Comparison of ENCODE assay signal across 20 cellular contexts in genomic region chr2:67645280-67646255, GRCh38.
"Had no signal": no experiment of that assay in that cellular context is flagged by ENCODE, and none has a peak within 500 bp of the region (broad histone marks: within the 10 kb centered on the region; RNA-seq: fewer than 3 reads in every experiment).

No MANE protein-coding gene starts in this region.

- H3K27ac Mint-ChIP-seq: activated naive CD4-positive, alpha-beta T cell treated with anti-CD3 and anti-CD28 coated beads, Interleukin-2, amount 50 U/mL, for 72 hours; activated T-helper 1 cell treated with anti-CD3 and anti-CD28 coated beads, Interleukin-12 subunit alpha, Interleukin-12 subunit beta, Interleukin-2, Interleukin-4 antibody, amounts not matched to agents 30 ng/mL and 10 ng/mL and 1 ng/mL, durations not matched to agents 14 hours and 24 hours and 36 hours; dendritic cell treated with granulocyte-macrophage colony-stimulating factor and Interleukin-4, amounts not matched to agents 40 ng/mL and 50 ng/mL, for 4 days; memory B cell; natural killer cell treated with Interleukin-12 subunit alpha and Interleukin-12 subunit beta and Interleukin-15 and Interleukin-18, amount 100 ng/mL, for 72 hours; T-helper 1 cell treated with Interleukin-12 subunit alpha and Interleukin-12 subunit beta and Interleukin-4 antibody, amounts not matched to agents 30 μg/mL and 1 μg/mL, for 36 hours had no signal

- H3K27me3 ChIP-seq: adrenal gland, esophagus muscularis mucosa, transverse colon, uterus had no signal

- H3K9me3 Mint-ChIP-seq: natural killer cell treated with Interleukin-12 subunit alpha and Interleukin-12 subunit beta and Interleukin-15 and Interleukin-18, amount 100 ng/mL, for 72 hours had no signal

- H3K27me3 Mint-ChIP-seq: dendritic cell treated with granulocyte-macrophage colony-stimulating factor and Interleukin-4, amounts not matched to agents 40 ng/mL and 50 ng/mL, for 4 days; memory B cell had no signal

- FAIRE-seq: bronchial epithelial cell, islet of Langerhans had no signal

- H3K4me1 Mint-ChIP-seq: memory B cell had no signal

- H3K36me3 ChIP-seq: adrenal gland, esophagus muscularis mucosa, transverse colon, uterus, WERI-Rb-1 had no signal

- H3K9me3 ChIP-seq: adrenal gland, esophagus muscularis mucosa, transverse colon, uterus had no signal

- H3K4me3 ChIP-seq: adrenal gland, esophagus muscularis mucosa, transverse colon, uterus had no signal

- H3K36me3 Mint-ChIP-seq: memory B cell; natural killer cell treated with Interleukin-12 subunit alpha and Interleukin-12 subunit beta and Interleukin-15 and Interleukin-18, amount 100 ng/mL, for 72 hours had no signal

- H3K4me3 Mint-ChIP-seq: activated T-helper 1 cell treated with anti-CD3 and anti-CD28 coated beads, Interleukin-12 subunit alpha, Interleukin-12 subunit beta, Interleukin-2, Interleukin-4 antibody, amounts not matched to agents 30 ng/mL and 10 ng/mL and 1 ng/mL, durations not matched to agents 14 hours and 24 hours and 36 hours; dendritic cell treated with granulocyte-macrophage colony-stimulating factor and Interleukin-4, amounts not matched to agents 40 ng/mL and 50 ng/mL, for 4 days; memory B cell; natural killer cell treated with Interleukin-12 subunit alpha and Interleukin-12 subunit beta and Interleukin-15 and Interleukin-18, amount 100 ng/mL, for 72 hours; T-helper 1 cell treated with Interleukin-12 subunit alpha and Interleukin-12 subunit beta and Interleukin-4 antibody, amounts not matched to agents 30 μg/mL and 1 μg/mL, for 36 hours had no signal

- DNase-seq: activated CD4-positive, alpha-beta T cell treated with anti-CD3 and anti-CD28 coated beads, Interleukin-2, amount 50 U/mL, for 4 hours; activated gamma-delta T cell treated with Interleukin-2 at 50 U/mL for 16 hours; adrenal gland; effector CD8-positive, alpha-beta T cell; hippocampal formation; retina; stimulated activated CD4-positive, alpha-beta T cell treated with anti-CD3 and anti-CD28 coated beads, Interleukin-2, amount 100 ng/mL, for 24 hours; stimulated activated naive CD4-positive, alpha-beta T cell treated with Interleukin-2 at 50 U/mL for 16 hours; transverse colon; uterus; WERI-Rb-1 had no signal

- H3K27ac ChIP-seq: adrenal gland, esophagus muscularis mucosa, uterus, WERI-Rb-1 had no signal

- ATAC-seq: activated naive CD4-positive, alpha-beta T cell treated with anti-CD3 and anti-CD28 coated beads, Interleukin-2, amount 50 U/mL, for 72 hours; natural killer cell treated with Interleukin-12 subunit alpha and Interleukin-12 subunit beta and Interleukin-15 and Interleukin-18, amount 100 ng/mL, for 72 hours had no signal
